9 cellular contexts compared by ENCODE assay signal in the genomic region with DNA sequence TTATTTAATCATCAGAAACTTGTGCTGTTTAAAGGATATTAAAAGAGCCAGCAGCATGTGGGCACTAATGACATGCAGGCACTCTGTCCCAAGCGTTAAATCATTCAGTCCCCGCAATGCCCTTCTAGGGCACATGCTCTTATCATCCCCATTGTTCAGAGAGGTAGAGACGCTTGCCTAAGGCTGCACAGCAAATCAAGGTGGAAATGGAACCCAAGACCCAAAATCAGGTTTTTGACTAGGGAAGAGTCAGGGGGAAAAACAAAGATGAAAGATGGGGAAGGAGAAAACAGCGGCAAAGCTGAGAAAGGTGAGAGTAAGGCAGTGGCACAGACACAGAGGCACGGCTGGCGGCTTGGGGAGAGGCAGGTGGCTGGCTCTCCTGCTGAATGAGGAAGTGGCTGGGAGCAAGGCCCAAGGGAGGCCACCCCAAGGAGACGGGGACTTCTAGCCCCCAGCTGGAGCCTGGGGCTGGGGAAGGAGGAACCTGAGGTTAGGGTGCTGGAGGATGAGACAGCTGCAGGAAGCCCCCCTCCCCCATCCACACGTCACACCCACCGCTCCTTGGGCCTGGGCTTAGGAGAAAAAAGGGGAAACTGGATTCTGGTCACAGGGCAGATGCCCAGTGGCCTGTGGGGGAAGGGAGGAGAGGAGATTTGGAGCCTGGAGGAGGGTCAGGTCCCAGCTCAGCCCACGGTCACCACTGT. TPM values are rescaled to one million over a fixed set of nuclear protein-coding genes. Genes with fewer than 3 reads are reported as not detected.
DNase-seq lines count a peak whose midpoint lies in the region; ATAC-seq, FAIRE-seq and TF ChIP-seq lines count a peak whose summit lies in the region.
"Had no signal": no experiment of that assay in that cellular context is flagged by ENCODE, and none has a peak within 500 bp of the region (broad histone marks: within the 10 kb centered on the region; RNA-seq: fewer than 3 reads in every experiment).

No MANE protein-coding gene starts in this region.

- no peaks in the 10 kb centered on the region for H3K36me3 Mint-ChIP-seq in glutamatergic neuron (ENCODE audit: unreplicated experiment)
- no peaks in the 10 kb centered on the region for H3K36me3 Mint-ChIP-seq in progenitor cell of endocrine pancreas (ENCODE audit: insufficient read depth)

- no peak for TF ChIP-seq CTCF in glutamatergic neuron (IDR thresholded peaks at IDR 0.05; ENCODE audit: partially characterized antibody, unreplicated experiment)
- no peak for TF ChIP-seq CTCF in progenitor cell of endocrine pancreas (IDR thresholded peaks at IDR 0.05; ENCODE audit: unreplicated experiment)

- FAIRE-seq in GM18507 (lab: Jason Lieb, UNC) = peak; percentile 81

- ATAC-seq in GM19351 (IDR thresholded peaks at IDR 0.05; ENCODE audit: unreplicated experiment) = no peak

- H3K4me1 Mint-ChIP-seq in glutamatergic neuron (ENCODE audit: low read depth, unreplicated experiment) = no peaks in the 10 kb centered on the region
- no peaks in the 10 kb centered on the region for H3K4me1 Mint-ChIP-seq in progenitor cell of endocrine pancreas (ENCODE audit: low read depth)

- H3K27me3 Mint-ChIP-seq in glutamatergic neuron (ENCODE audit: unreplicated experiment) (peaks cover 2% of the 10 kb centered on the region), progenitor cell of endocrine pancreas (peaks cover 8% of the 10 kb centered on the region)

- H3K9me3 Mint-ChIP-seq in glutamatergic neuron (ENCODE audit: unreplicated experiment) (peaks cover 1% of the 10 kb centered on the region), progenitor cell of endocrine pancreas (ENCODE audit: low read depth) (no peaks in the 10 kb centered on the region)

- peak overlapping the region; percentile 39 for H3K27ac Mint-ChIP-seq in glutamatergic neuron (ENCODE audit: unreplicated experiment)
- H3K27ac Mint-ChIP-seq in progenitor cell of endocrine pancreas = no peak overlapping the region

- no peak for DNase-seq in GM18507 (ENCODE audit: extremely low spot score, insufficient read length, low read depth)
- DNase-seq in NOMO-1 treated with DMSO at 0.1 percent for 48 hours (lab: John Stamatoyannopoulos, UW; ENCODE audit: unreplicated experiment) = peak; percentile 98
- no peak for DNase-seq in glutamatergic neuron
- peak; percentile 58 for DNase-seq in putamen (ENCODE audit: low spot score)
- DNase-seq in NCI-H2107 treated with DMSO at 0.1 percent for 48 hours (lab: John Stamatoyannopoulos, UW; ENCODE audit: unreplicated experiment) = no peak
- DNase-seq in activated CD8-positive, alpha-beta memory T cell treated with anti-CD3 and anti-CD28 coated beads for 24 hours = no peak
- DNase-seq in progenitor cell of endocrine pancreas (ENCODE audit: low spot score, unreplicated experiment) = no peak
- DNase-seq: activated CD4-positive, alpha-beta T cell treated with anti-CD3 and anti-CD28 coated beads, Interleukin-2, amount 50 U/mL, for 4 hours had no signal

- H3K4me3 Mint-ChIP-seq in glutamatergic neuron (ENCODE audit: unreplicated experiment) (no peak overlapping the region), progenitor cell of endocrine pancreas (ENCODE audit: low read depth) (no peak overlapping the region)

RNA-seq across cellular contexts. Expression of a gene that starts 1.0 kb away (rescaled TPM):
- not detected for total RNA-seq in glutamatergic neuron (ENCODE audit: unreplicated experiment)
- not detected in 2 replicates for total RNA-seq in progenitor cell of endocrine pancreas

RNA-seq across cellular contexts. Expression of a gene that starts 6.8 kb away (rescaled TPM):
- not detected for total RNA-seq in glutamatergic neuron (ENCODE audit: unreplicated experiment)
- 1.6 TPM in 1 of 2 replicates, not detected in the other for total RNA-seq in progenitor cell of endocrine pancreas

RNA-seq across cellular contexts. Expression of a gene that starts 8.8 kb away (rescaled TPM):
- total RNA-seq in glutamatergic neuron (ENCODE audit: unreplicated experiment) = 7.6 TPM
- total RNA-seq in progenitor cell of endocrine pancreas = 11.4 and 13.9 TPM in 2 replicates

RNA-seq across cellular contexts. Expression of a gene that starts 27.0 kb away (rescaled TPM):
- 40.6 TPM for total RNA-seq in glutamatergic neuron (ENCODE audit: unreplicated experiment)
- 31.0 and 31.5 TPM in 2 replicates for total RNA-seq in progenitor cell of endocrine pancreas

RNA-seq across cellular contexts. Expression of a gene that starts 40.8 kb away (rescaled TPM):
- 618 TPM for total RNA-seq in glutamatergic neuron (ENCODE audit: unreplicated experiment)
- 134 and 135 TPM in 2 replicates for total RNA-seq in progenitor cell of endocrine pancreas

Comparison
In these comparisons a context has a peak if more than half of its experiments do, and no peak if none do; other contexts are left out.
1. DNase-seq: peak in NOMO-1 treated with DMSO at 0.1 percent for 48 hours (single experiment) and putamen (single experiment); none in GM18507 (single experiment), glutamatergic neuron (single experiment), NCI-H2107 treated with DMSO at 0.1 percent for 48 hours (single experiment), activated CD8-positive, alpha-beta memory T cell treated with anti-CD3 and anti-CD28 coated beads for 24 hours (single experiment) and progenitor cell of endocrine pancreas (single experiment).